Comparison of ENCODE assay signal across 29 cellular contexts in genomic region chr13:99412856-99413255, GRCh38.
"Had no signal": no experiment of that assay in that cellular context is flagged by ENCODE, and none has a peak within 500 bp of the region (broad histone marks: within the 10 kb centered on the region; RNA-seq: fewer than 3 reads in every experiment).

No MANE protein-coding gene starts in this region.

- H3K9me3 ChIP-seq: colonic mucosa, esophagus muscularis mucosa, esophagus squamous epithelium, gastrocnemius medialis, heart left ventricle had no signal

- H3K9me3 Mint-ChIP-seq: dendritic cell treated with granulocyte-macrophage colony-stimulating factor and Interleukin-4, amounts not matched to agents 40 ng/mL and 50 ng/mL, for 4 days; effector memory CD8-positive, alpha-beta T cell had no signal

- FAIRE-seq: colon, endometrium, endothelial cell of umbilical vein, frontal cortex had no signal

- H3K4me1 ChIP-seq: colonic mucosa, esophagus muscularis mucosa, foreskin keratinocyte, gastrocnemius medialis, gastroesophageal sphincter had no signal

- H3K27ac ChIP-seq: colonic mucosa, coronary artery, dorsolateral prefrontal cortex, epithelial cell of prostate, esophagus muscularis mucosa, esophagus squamous epithelium, foreskin keratinocyte, gastrocnemius medialis, gastroesophageal sphincter, heart left ventricle, heart right ventricle had no signal

- H3K27me3 Mint-ChIP-seq: effector memory CD8-positive, alpha-beta T cell had no signal

- H3K4me3 ChIP-seq: colonic mucosa, coronary artery, dorsolateral prefrontal cortex, esophagus muscularis mucosa, esophagus squamous epithelium, gastrocnemius medialis, gastroesophageal sphincter, heart left ventricle, heart right ventricle had no signal

- H3K27ac Mint-ChIP-seq: effector memory CD8-positive, alpha-beta T cell; endodermal cell had no signal

- ATAC-seq: effector memory CD8-positive, alpha-beta T cell; esophagus mucosa; foreskin keratinocyte; gastrocnemius medialis; gastroesophageal sphincter had no signal

- H3K4me3 Mint-ChIP-seq: dendritic cell treated with granulocyte-macrophage colony-stimulating factor and Interleukin-4, amounts not matched to agents 40 ng/mL and 50 ng/mL, for 4 days; effector memory CD8-positive, alpha-beta T cell; endodermal cell had no signal

- H3K27me3 ChIP-seq: colonic mucosa, dorsolateral prefrontal cortex, gastrocnemius medialis had no signal

- H3K36me3 ChIP-seq: colonic mucosa, esophagus muscularis mucosa, esophagus squamous epithelium, gastrocnemius medialis, gastroesophageal sphincter, heart left ventricle, heart right ventricle had no signal

- DNase-seq: colonic mucosa; cortex of kidney; dermis blood vessel endothelial cell; dorsolateral prefrontal cortex; effector CD4-positive, alpha-beta T cell; effector CD8-positive, alpha-beta T cell; effector memory CD4-positive, alpha-beta T cell; effector memory CD8-positive, alpha-beta T cell; endodermal cell; erythroblast; esophagus squamous epithelium; foreskin fibroblast; foreskin keratinocyte; foreskin melanocyte; gastrocnemius medialis; glutamatergic neuron; head of caudate nucleus; heart left ventricle; heart right ventricle had no signal
